In genomic region chr3:53051929-53052328, GRCh38 we compare ENCODE assay signal across 18 cellular contexts.
"Had no signal": no experiment of that assay in that cellular context is flagged by ENCODE, and none has a peak within 500 bp of the region (broad histone marks: within the 10 kb centered on the region; RNA-seq: fewer than 3 reads in every experiment).

No MANE protein-coding gene starts in this region.

- H3K9me3 Mint-ChIP-seq: dendritic cell treated with granulocyte-macrophage colony-stimulating factor and Interleukin-4, amounts not matched to agents 40 ng/mL and 50 ng/mL, for 4 days; naive thymus-derived CD8-positive, alpha-beta T cell had no signal

- H3K27me3 ChIP-seq: gastroesophageal sphincter, right atrium auricular region, transverse colon, vagina had no signal

- H3K27me3 Mint-ChIP-seq: naive thymus-derived CD8-positive, alpha-beta T cell had no signal

- H3K27ac ChIP-seq: gastroesophageal sphincter, left lung, right atrium auricular region, transverse colon, vagina had no signal

- H3K4me1 ChIP-seq: right atrium auricular region, vagina had no signal

- DNase-seq: activated naive CD4-positive, alpha-beta T cell treated with Interleukin-2 at 50 U/mL for 16 hours; activated T-cell treated with anti-CD3 and anti-CD28 coated beads for 4 hours; anterior cingulate cortex; cerebellar nuclear complex; effector memory CD4-positive, alpha-beta T cell; islet precursor cell; left lung; mammary epithelial cell; naive thymus-derived CD8-positive, alpha-beta T cell; nucleus accumbens; stimulated activated CD4-positive, alpha-beta T cell treated with anti-CD3 and anti-CD28 coated beads, Interleukin-15, amount 100 ng/mL, for 24 hours; stimulated activated CD4-positive, alpha-beta T cell treated with anti-CD3 and anti-CD28 coated beads, Interleukin-4, amount 100 ng/mL, for 1 hour; stimulated activated naive CD4-positive, alpha-beta T cell; transverse colon had no signal

- H3K36me3 ChIP-seq: gastroesophageal sphincter, left lung, right atrium auricular region, transverse colon, vagina had no signal

- H3K27ac Mint-ChIP-seq: dendritic cell treated with granulocyte-macrophage colony-stimulating factor and Interleukin-4, amounts not matched to agents 40 ng/mL and 50 ng/mL, for 4 days; naive thymus-derived CD8-positive, alpha-beta T cell had no signal

- H3K4me3 ChIP-seq: gastroesophageal sphincter, left lung, right atrium auricular region, transverse colon, vagina had no signal

- ATAC-seq: gastroesophageal sphincter; left lung; naive thymus-derived CD8-positive, alpha-beta T cell had no signal

- H3K9me3 ChIP-seq: gastroesophageal sphincter, left lung, right atrium auricular region, transverse colon, vagina had no signal

- H3K4me3 Mint-ChIP-seq: dendritic cell treated with granulocyte-macrophage colony-stimulating factor and Interleukin-4, amounts not matched to agents 40 ng/mL and 50 ng/mL, for 4 days; naive thymus-derived CD8-positive, alpha-beta T cell had no signal

- H3K36me3 Mint-ChIP-seq: naive thymus-derived CD8-positive, alpha-beta T cell had no signal
